9 cellular contexts compared by ENCODE assay signal in the genomic region with DNA sequence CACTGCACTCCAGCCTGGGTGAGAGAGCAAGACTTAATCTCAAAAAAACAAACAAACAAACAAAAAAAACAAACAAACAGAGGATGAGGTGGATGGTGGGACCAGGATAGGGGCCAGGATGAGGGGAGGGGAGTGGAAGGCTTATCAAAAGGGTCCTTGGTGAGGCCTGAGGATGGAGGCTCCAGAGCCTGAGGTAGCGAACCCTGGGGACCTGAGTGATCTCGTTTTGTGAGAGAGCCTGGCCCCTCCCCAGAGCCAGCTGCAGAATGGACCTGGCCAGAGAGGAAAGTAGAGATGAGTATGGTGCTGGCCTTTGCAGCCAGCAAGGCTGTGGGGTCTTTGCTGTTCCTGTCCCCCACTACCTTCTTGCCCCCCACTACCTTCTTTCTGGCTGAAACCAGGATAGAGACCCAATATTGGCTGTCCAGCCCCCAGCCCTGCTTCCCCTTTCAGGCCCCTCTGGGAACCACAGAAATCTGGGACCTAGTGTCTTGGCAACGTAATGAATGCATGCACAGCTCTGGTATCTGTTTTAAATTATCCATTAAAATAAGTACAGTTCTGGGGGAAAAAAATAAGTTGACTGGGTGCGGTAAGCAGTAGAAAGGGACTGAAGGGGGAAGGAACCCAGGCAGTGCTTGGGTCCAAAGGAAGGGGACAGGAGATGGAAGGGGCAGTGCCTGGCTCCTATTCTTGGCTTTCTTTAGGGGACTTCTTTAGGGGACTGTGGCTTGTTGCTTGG. TPM values are rescaled to one million over a fixed set of nuclear protein-coding genes. Genes with fewer than 3 reads are reported as not detected.
A peak's percentile ranks its signal among the peaks of the same experiment; 100 is the strongest.
DNase-seq lines count a peak whose midpoint lies in the region; TF ChIP-seq lines count a peak whose summit lies in the region.
"Had no signal": no experiment of that assay in that cellular context is flagged by ENCODE, and none has a peak within 500 bp of the region (broad histone marks: within the 10 kb centered on the region; RNA-seq: fewer than 3 reads in every experiment).

No MANE protein-coding gene starts in this region.

- no peak overlapping the region for H3K56ac ChIP-seq in H9 (ENCODE audit: insufficient read length, low read depth, low read length)

- no peak overlapping the region for H3K14ac ChIP-seq in H9 (ENCODE audit: insufficient read depth, low read length)

- H3K4ac ChIP-seq in H9 (ENCODE audit: low read depth, low read length): no peak overlapping the region

- peak overlapping the region in 2 of 3 experiments; percentile 71 to 86; a peak in 4 of 7 replicates for H3K27ac Mint-ChIP-seq in H9
- peak overlapping the region; percentile 58 for H3K27ac Mint-ChIP-seq in activated naive CD8-positive, alpha-beta T cell

- H3K4me3 ChIP-seq in iPS-18a (ENCODE audit: low read length) (peak overlapping the region; percentile 70), spleen (no peak overlapping the region)

- WGBS in H9 (ENCODE audit: extremely low coverage, insufficient read length, low lambda C conversion rate): no CpG with 5 or more reads among the region's 4 CpGs
- 68 to 77% (median 75%) methylated on average over 4 of the region's 4 CpGs for WGBS in spleen, 5 donors

- no peaks in the 10 kb centered on the region for H3K79me1 ChIP-seq in H9 (ENCODE audit: insufficient read depth, low read depth, low read length, poor library complexity, severe bottlenecking)

- H4K5ac ChIP-seq in H9 (ENCODE audit: insufficient read length, low read depth, low read length): no peak overlapping the region

- H3K9me3 ChIP-seq in H9 (ENCODE audit: control insufficient read depth, low read depth, low read length) (no peaks in the 10 kb centered on the region), iPS-18a (ENCODE audit: control insufficient read depth, low read depth, low read length) (no peaks in the 10 kb centered on the region), spleen (no peaks in the 10 kb centered on the region)

- no peak overlapping the region for H2BK120ac ChIP-seq in H9 (ENCODE audit: low read depth, low read length, poor library complexity, severe bottlenecking)

- no peak overlapping the region for H3K18ac ChIP-seq in H9 (ENCODE audit: insufficient read length, low read depth, low read length)

- no peak overlapping the region for H4K91ac ChIP-seq in H9 (ENCODE audit: insufficient read length, low read depth, low read length)

- TF ChIP-seq CTCF in H9 (conservative IDR thresholded peaks at IDR 0.05) (no peak), spleen (IDR thresholded peaks at IDR 0.05 in 8 of 11, conservative IDR thresholded peaks at IDR 0.05 in 3 of 11) (no peak)

- H3T11ph ChIP-seq in H9 (ENCODE audit: low read length): no peak overlapping the region

- intact Hi-C loops in spleen (cut with DNase I; ENCODE audit: low total_unique reads): no loop called here

- no peak overlapping the region for H2AK5ac ChIP-seq in H9 (ENCODE audit: insufficient read length, low read length)

- H3K9ac ChIP-seq in H9 (ENCODE audit: extremely low read depth, insufficient read length, low read length) (no peak overlapping the region), iPS-18a (ENCODE audit: low read length) (no peak overlapping the region)

- no peak overlapping the region for H3K4me2 ChIP-seq in H9 (ENCODE audit: insufficient read depth, insufficient read length, low read length)

- no peak overlapping the region for H2AFZ ChIP-seq in H9 (ENCODE audit: low read length)

- H3K4me1 Mint-ChIP-seq in H9: peaks cover 30 to 43% of the 10 kb centered on the region in 2 experiments
- peaks cover 34% of the 10 kb centered on the region for H3K4me1 Mint-ChIP-seq in activated naive CD8-positive, alpha-beta T cell (ENCODE audit: low read depth)

- H3K27me3 Mint-ChIP-seq in H9 (ENCODE audit: low read depth): peaks cover 11% of the 10 kb centered on the region
- no peaks in the 10 kb centered on the region for H3K27me3 Mint-ChIP-seq in activated naive CD8-positive, alpha-beta T cell

- DNase-seq in H9 (no peak), spleen (no peak), NCI-H2107 treated with DMSO at 0.1 percent for 48 hours (lab: John Stamatoyannopoulos, UW; ENCODE audit: unreplicated experiment) (no peak), A172 (ENCODE audit: low spot score) (no peak), SKM-1 (lab: John Stamatoyannopoulos, UW; ENCODE audit: unreplicated experiment) (no peak), C1 segment of cervical spinal cord (lab: John Stamatoyannopoulos, UW) (no peak)
- DNase-seq: NCI-H748 treated with DMSO at 0.1 percent for 48 hours had no signal

- no peak overlapping the region for H2BK12ac ChIP-seq in H9 (ENCODE audit: insufficient read length, low read depth, low read length)

- H2BK5ac ChIP-seq in H9 (ENCODE audit: insufficient read length, low read length): no peak overlapping the region

- no peaks in the 10 kb centered on the region for H3K36me3 ChIP-seq in iPS-18a (ENCODE audit: control insufficient read depth, low read depth, low read length)
- H3K36me3 ChIP-seq in spleen: no peaks in the 10 kb centered on the region

- H3K27ac ChIP-seq in H9 (ENCODE audit: insufficient read length, low read depth, low read length) (no peak overlapping the region), iPS-18a (ENCODE audit: low read length) (no peak overlapping the region), spleen (peak overlapping the region in 6 of 8 donors; percentile 83 to 92 (median 86))

- TF ChIP-seq POLR2A in spleen (IDR thresholded peaks at IDR 0.05): no peak

- no peak overlapping the region for H3K23ac ChIP-seq in H9 (ENCODE audit: insufficient read length, low read depth, low read length)

- H3K27me3 ChIP-seq in H9 (ENCODE audit: insufficient read depth, low read length) (no peaks in the 10 kb centered on the region), iPS-18a (ENCODE audit: control insufficient read depth, insufficient read depth, low read length) (no peaks in the 10 kb centered on the region), spleen (replicated peaks in 1 of 7) (peaks cover 0 to 62% (median 6%) of the 10 kb centered on the region in 7 donors)

- no peak overlapping the region for H2BK20ac ChIP-seq in H9 (ENCODE audit: low read depth, low read length, poor library complexity, severe bottlenecking)

- no peaks in the 10 kb centered on the region for H3K4me1 ChIP-seq in H9 (ENCODE audit: insufficient read depth, low read length)
- H3K4me1 ChIP-seq in iPS-18a (ENCODE audit: control insufficient read depth, low read depth, low read length): peaks cover 8% of the 10 kb centered on the region
- peaks cover 11 to 60% (median 37%) of the 10 kb centered on the region in 6 donors for H3K4me1 ChIP-seq in spleen

- H3K9me3 Mint-ChIP-seq in H9: no peaks in the 10 kb centered on the region; a peak in 1 of 5 replicates
- H3K9me3 Mint-ChIP-seq in activated naive CD8-positive, alpha-beta T cell (ENCODE audit: low read depth): no peaks in the 10 kb centered on the region

- H3K4me3 Mint-ChIP-seq in H9: peak overlapping the region; percentile 80 to 93; a peak in 4 of 5 replicates
- H3K4me3 Mint-ChIP-seq in activated naive CD8-positive, alpha-beta T cell: peak overlapping the region; percentile 91

- peaks cover 0 to 2% (median 0%) of the 10 kb centered on the region in 3 experiments; a peak in 2 of 7 replicates for H3K36me3 Mint-ChIP-seq in H9 (ENCODE audit: insufficient read depth in 1 of 3, low read depth in 3 of 3)
- peaks cover 2% of the 10 kb centered on the region for H3K36me3 Mint-ChIP-seq in activated naive CD8-positive, alpha-beta T cell

- H2BK15ac ChIP-seq in H9 (ENCODE audit: low read depth, low read length): no peak overlapping the region

- H4K8ac ChIP-seq in H9 (replicated peaks; ENCODE audit: insufficient read length, low read depth, low read length): no peak overlapping the region

- H3K23me2 ChIP-seq in H9 (ENCODE audit: insufficient read length, low read depth, low read length, poor library complexity, severe bottlenecking): peaks cover 13% of the 10 kb centered on the region

- no peaks in the 10 kb centered on the region for H3K79me2 ChIP-seq in H9 (ENCODE audit: insufficient read depth, low read length)

- no peaks in the 10 kb centered on the region for H4K20me1 ChIP-seq in H9 (ENCODE audit: control insufficient read depth, insufficient read depth, insufficient read length)

RNA-seq across cellular contexts. Expression of a gene that starts 1.1 kb away (rescaled TPM):
- total RNA-seq in H9 (2021): 51.0 and 52.7 TPM in 2 replicates
- 100 to 1,000 TPM in 6 of 7 donors, 10 to 100 TPM in 1; 95.1 to 279 (median 124) TPM for total RNA-seq in spleen
- polyA plus RNA-seq in spleen: 10 to 100 TPM; 33.9 to 61.1 (median 39.4) TPM
- total RNA-seq in A172 (2014; rRNA removed; shearing (Covaris generic)): 1,695 and 2,065 TPM in 2 replicates

RNA-seq across cellular contexts. Expression of a gene that starts 31.2 kb away (rescaled TPM):
- total RNA-seq in H9 (2021) (64.6 and 68.0 TPM in 2 replicates), spleen (under 1 TPM; 0.26 to 0.76 (median 0.38) TPM)
- under 1 TPM; 0.11 to 0.17 (median 0.16) TPM for polyA plus RNA-seq in spleen
- total RNA-seq in A172 (2014; rRNA removed; shearing (Covaris generic)): 11.2 and 12.5 TPM in 2 replicates

RNA-seq across cellular contexts. Expression of a gene that starts 40.0 kb away (rescaled TPM):
- 11.1 and 11.8 TPM in 2 replicates for total RNA-seq in H9 (2021)
- 10 to 100 TPM; 21.1 to 65.9 (median 37.7) TPM for total RNA-seq in spleen
- 1 to 10 TPM; 7.1 to 9.3 (median 9.1) TPM for polyA plus RNA-seq in spleen
- total RNA-seq in A172 (2014; rRNA removed; shearing (Covaris generic)): 0.31 TPM in 1 of 2 replicates, not detected in the other

RNA-seq across cellular contexts. Expression of a gene that starts 52.5 kb away (rescaled TPM):
- total RNA-seq in H9 (2021): 42.8 and 43.1 TPM in 2 replicates
- total RNA-seq in spleen: under 1 TPM in 2 of 7 donors, not detected in 5; 0.50 to 0.70 TPM
- polyA plus RNA-seq in spleen: under 1 TPM; 0.28 to 0.61 (median 0.45) TPM
- total RNA-seq in A172 (2014; rRNA removed; shearing (Covaris generic)): 0.12 TPM in 1 of 2 replicates, not detected in the other

RNA-seq across cellular contexts. Expression of a gene that starts 58.9 kb away (rescaled TPM):
- 50.6 and 55.0 TPM in 2 replicates for total RNA-seq in H9 (2021)
- total RNA-seq in spleen: 10 to 100 TPM; 29.5 to 53.3 (median 42.3) TPM
- 100 to 1,000 TPM in 2 of 3 donors, 10 to 100 TPM in 1; 80.0 to 121 (median 107) TPM for polyA plus RNA-seq in spleen
- total RNA-seq in A172 (2014; rRNA removed; shearing (Covaris generic)): 179 TPM in 2 replicates

Comparison
In these comparisons a context has a peak if more than half of its experiments do, and no peak if none do; other contexts are left out.
1. H3K27ac ChIP-seq: peak in spleen (6 of 8); none in H9 (single experiment) and iPS-18a (single experiment).